Comparison of ENCODE assay signal across 19 cellular contexts in the genomic region with DNA sequence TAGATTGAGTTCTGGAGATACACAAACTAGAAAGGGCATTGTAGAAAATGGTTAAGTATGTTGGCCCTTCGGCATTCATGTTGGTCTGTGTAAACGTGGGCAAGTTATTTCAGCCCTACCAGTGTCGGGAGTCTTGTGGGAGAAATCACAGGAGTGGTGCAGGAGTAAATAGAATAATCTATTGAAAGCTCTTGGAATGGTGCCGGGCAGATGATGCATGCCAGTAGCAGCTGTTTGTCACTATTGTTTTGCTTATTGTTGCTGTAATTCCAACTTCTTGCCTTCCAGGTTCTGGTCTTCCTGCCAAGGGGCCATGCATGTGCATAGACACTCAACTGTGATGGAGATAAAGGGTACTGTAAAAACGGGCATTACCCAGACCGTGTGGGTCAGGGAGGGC.
A peak's percentile ranks its signal among the peaks of the same experiment; 100 is the strongest.
DNase-seq lines count a peak whose midpoint lies in the region; ATAC-seq and TF ChIP-seq lines count a peak whose summit lies in the region.
"Had no signal": no experiment of that assay in that cellular context is flagged by ENCODE, and none has a peak within 500 bp of the region (broad histone marks: within the 10 kb centered on the region; RNA-seq: fewer than 3 reads in every experiment).

No MANE protein-coding gene starts in this region.

- peaks cover 6% of the 10 kb centered on the region; the same call in 1 of the 2 replicates for H3F3A ChIP-seq in MM.1S (ENCODE audit: insufficient read depth, low read length)

- no peak overlapping the region for H3K4me3 ChIP-seq in MM.1S (ENCODE audit: low read length)
- H3K4me3 ChIP-seq: GM23338 had no signal

- no peak for TF ChIP-seq CTCF in MM.1S (IDR thresholded peaks at IDR 0.05; ENCODE audit: low read length)

- H3K27ac Mint-ChIP-seq in stimulated activated effector memory CD8-positive, alpha-beta T cell treated with anti-CD3 and anti-CD28 coated beads, Interleukin-12 subunit alpha, Interleukin-12 subunit beta, amount 100 ng/mL, for 72 hours, result peak overlapping the region; percentile 40
- no peak overlapping the region for H3K27ac Mint-ChIP-seq in activated CD4-positive, alpha-beta memory T cell treated with anti-CD3 and anti-CD28 coated beads for 36 hours
- H3K27ac Mint-ChIP-seq: CD4-positive, alpha-beta T cell; GM23338 had no signal

- no peaks in the 10 kb centered on the region for H3K9me3 ChIP-seq in MM.1S (replicated peaks; ENCODE audit: insufficient read depth, low read length)
- H3K9me3 ChIP-seq: BE2C had no signal

- H2AFZ ChIP-seq in MM.1S (ENCODE audit: low read length), result no peak overlapping the region
- H2AFZ ChIP-seq: GM23338 had no signal

- peaks cover 12% of the 10 kb centered on the region; the same call in 1 of the 2 replicates for H3K79me2 ChIP-seq in MM.1S (ENCODE audit: low read length)

- H3K9me2 ChIP-seq in MM.1S (replicated peaks; ENCODE audit: insufficient read depth, low read length), result no peaks in the 10 kb centered on the region

- ATAC-seq in stimulated activated effector memory CD8-positive, alpha-beta T cell treated with anti-CD3 and anti-CD28 coated beads, Interleukin-12 subunit alpha, Interleukin-12 subunit beta, amount 100 ng/mL, for 72 hours, result no peak
- ATAC-seq: GM23338, SK-N-SH treated with all-trans-retinoic acid at 6 μM for 48 hours had no signal

- H3K27me3 Mint-ChIP-seq in activated CD4-positive, alpha-beta memory T cell treated with anti-CD3 and anti-CD28 coated beads for 36 hours, result no peaks in the 10 kb centered on the region
- H3K27me3 Mint-ChIP-seq: CD4-positive, alpha-beta T cell had no signal

- H3K36me3 Mint-ChIP-seq in stimulated activated effector memory CD8-positive, alpha-beta T cell treated with anti-CD3 and anti-CD28 coated beads, Interleukin-12 subunit alpha, Interleukin-12 subunit beta, amount 100 ng/mL, for 72 hours, result peaks cover 4% of the 10 kb centered on the region
- peaks cover 1% of the 10 kb centered on the region for H3K36me3 Mint-ChIP-seq in activated CD4-positive, alpha-beta memory T cell treated with anti-CD3 and anti-CD28 coated beads for 36 hours

- H3K4me1 ChIP-seq in MM.1S (ENCODE audit: low read length), result peaks cover 10% of the 10 kb centered on the region
- H3K4me1 ChIP-seq: BE2C had no signal

- no peaks in the 10 kb centered on the region for H3K27me3 ChIP-seq in MM.1S (replicated peaks; ENCODE audit: insufficient read depth, low read length)
- H3K27me3 ChIP-seq: BE2C had no signal

- H3K4me3 Mint-ChIP-seq in stimulated activated effector memory CD8-positive, alpha-beta T cell treated with anti-CD3 and anti-CD28 coated beads, Interleukin-12 subunit alpha, Interleukin-12 subunit beta, amount 100 ng/mL, for 72 hours, result no peak overlapping the region
- no peak overlapping the region for H3K4me3 Mint-ChIP-seq in activated CD4-positive, alpha-beta memory T cell treated with anti-CD3 and anti-CD28 coated beads for 36 hours
- H3K4me3 Mint-ChIP-seq: CD4-positive, alpha-beta T cell; GM23338 had no signal

- no peak overlapping the region for H3K9ac ChIP-seq in MM.1S (ENCODE audit: low read length)

- H3K36me3 ChIP-seq in MM.1S (replicated peaks; ENCODE audit: insufficient read depth, low read length), result no peaks in the 10 kb centered on the region
- H3K36me3 ChIP-seq: BE2C had no signal

- DNase-seq in DMS153 (lab: John Stamatoyannopoulos, UW) (peak; percentile 16), DMS153 treated with DMSO at 0.1 percent for 48 hours (lab: John Stamatoyannopoulos, UW; ENCODE audit: unreplicated experiment) (no peak), NCI-H2029 treated with DMSO at 0.1 percent for 48 hours (lab: John Stamatoyannopoulos, UW) (peak; percentile 28), dermis blood vessel endothelial cell (peak; percentile 39), MM.1S (no peak), inferior parietal cortex (ENCODE audit: extremely low spot score) (no peak)
- DNase-seq in stimulated activated effector memory CD8-positive, alpha-beta T cell treated with anti-CD3 and anti-CD28 coated beads, Interleukin-12 subunit alpha, Interleukin-12 subunit beta, amount 100 ng/mL, for 72 hours (ENCODE audit: low spot score in 2 of 2), result no peak
- no peak for DNase-seq in activated CD4-positive, alpha-beta memory T cell treated with anti-CD3 and anti-CD28 coated beads for 36 hours
- DNase-seq: BE2C; CD4-positive, alpha-beta T cell; GF-D8; NCI-H1694 treated with DMSO at 0.1 percent for 48 hours; NCI-H2171 treated with DMSO at 0.1 percent for 48 hours; NCI-H524; SHP77 treated with DMSO at 0.1 percent for 48 hours; T-helper 1 cell had no signal

- no peaks in the 10 kb centered on the region for H4K20me1 ChIP-seq in MM.1S (ENCODE audit: insufficient read depth, low read length)

- no peak overlapping the region for H3K4me2 ChIP-seq in MM.1S (ENCODE audit: low read depth, low read length)
- H3K4me2 ChIP-seq: GM23338 had no signal

- peaks cover 25% of the 10 kb centered on the region for H3K4me1 Mint-ChIP-seq in stimulated activated effector memory CD8-positive, alpha-beta T cell treated with anti-CD3 and anti-CD28 coated beads, Interleukin-12 subunit alpha, Interleukin-12 subunit beta, amount 100 ng/mL, for 72 hours
- H3K4me1 Mint-ChIP-seq in activated CD4-positive, alpha-beta memory T cell treated with anti-CD3 and anti-CD28 coated beads for 36 hours (ENCODE audit: low read depth), result peaks cover 17% of the 10 kb centered on the region

- no peak overlapping the region for H3K27ac ChIP-seq in MM.1S (ENCODE audit: low read length)
- H3K27ac ChIP-seq: 22Rv1 had no signal

- intact Hi-C loops in activated CD4-positive, alpha-beta memory T cell treated with anti-CD3 and anti-CD28 coated beads for 36 hours (cut with micrococcal nuclease), result no loop called here

- CTCF ChIA-PET in activated CD4-positive, alpha-beta memory T cell treated with anti-CD3 and anti-CD28 coated beads for 36 hours (lab: Charles Lee), result interaction anchor here (0.6 to 1.3 kb wide), 2 partner anchors 48 to 218 kb away, joined by 3 read pairs; no protein-coding TSS in a partner anchor

- no peaks in the 10 kb centered on the region for H3K9me3 Mint-ChIP-seq in stimulated activated effector memory CD8-positive, alpha-beta T cell treated with anti-CD3 and anti-CD28 coated beads, Interleukin-12 subunit alpha, Interleukin-12 subunit beta, amount 100 ng/mL, for 72 hours
- H3K9me3 Mint-ChIP-seq in activated CD4-positive, alpha-beta memory T cell treated with anti-CD3 and anti-CD28 coated beads for 36 hours, result no peaks in the 10 kb centered on the region
- H3K9me3 Mint-ChIP-seq: CD4-positive, alpha-beta T cell; GM23338 had no signal

- POLR2A ChIA-PET in activated CD4-positive, alpha-beta memory T cell treated with anti-CD3 and anti-CD28 coated beads for 36 hours (lab: Charles Lee), result no interaction called here

Comparison
In these comparisons a context has a peak if more than half of its experiments do, and no peak if none do; other contexts are left out.
1. DNase-seq: peak in DMS153 (single experiment), NCI-H2029 treated with DMSO at 0.1 percent for 48 hours (single experiment) and dermis blood vessel endothelial cell (single experiment); none in DMS153 treated with DMSO at 0.1 percent for 48 hours (single experiment), stimulated activated effector memory CD8-positive, alpha-beta T cell treated with anti-CD3 and anti-CD28 coated beads, Interleukin-12 subunit alpha, Interleukin-12 subunit beta, amount 100 ng/mL, for 72 hours (0 of 2), activated CD4-positive, alpha-beta memory T cell treated with anti-CD3 and anti-CD28 coated beads for 36 hours (single experiment), MM.1S (single experiment) and inferior parietal cortex (single experiment).